In genomic region chr20:4443016-4443415, GRCh38 we compare ENCODE assay signal across 21 cellular contexts.
"Had no signal": no experiment of that assay in that cellular context is flagged by ENCODE, and none has a peak within 500 bp of the region (broad histone marks: within the 10 kb centered on the region; RNA-seq: fewer than 3 reads in every experiment).

No MANE protein-coding gene starts in this region.

- H3K27ac Mint-ChIP-seq: activated B cell treated with CpG ODN at 0.5 μM for 24 hours; activated naive CD8-positive, alpha-beta T cell treated with anti-CD3 and anti-CD28 coated beads, Interleukin-2, amount 10 ng/mL, durations not matched to agents 7 days and 5 days; nephron progenitor cell; T-helper 1 cell treated with Interleukin-12 subunit alpha and Interleukin-12 subunit beta and Interleukin-4 antibody, amounts not matched to agents 30 μg/mL and 1 μg/mL, for 36 hours had no signal

- H3K4me1 ChIP-seq: breast epithelium, gastroesophageal sphincter, heart right ventricle, transverse colon had no signal

- H3K9me3 Mint-ChIP-seq: activated B cell treated with CpG ODN at 0.5 μM for 24 hours; activated naive CD8-positive, alpha-beta T cell treated with anti-CD3 and anti-CD28 coated beads, Interleukin-2, amount 10 ng/mL, durations not matched to agents 7 days and 5 days; T-helper 1 cell treated with Interleukin-12 subunit alpha and Interleukin-12 subunit beta and Interleukin-4 antibody, amounts not matched to agents 30 μg/mL and 1 μg/mL, for 36 hours had no signal

- DNase-seq: activated B cell treated with CpG ODN at 0.5 μM for 24 hours; activated CD4-positive, alpha-beta T cell treated with anti-CD3 and anti-CD28 coated beads for 48 hours; activated naive CD4-positive, alpha-beta T cell; activated naive CD8-positive, alpha-beta T cell treated with anti-CD3 and anti-CD28 coated beads, Interleukin-2, amount 10 ng/mL, durations not matched to agents 7 days and 5 days; anterior cingulate cortex; erythroblast; heart right ventricle; left ventricle myocardium superior; mesendoderm; nephron progenitor cell; occipital lobe; right cardiac atrium; small intestine; stimulated activated CD4-positive, alpha-beta T cell treated with anti-CD3 and anti-CD28 coated beads, Interleukin-4, amount 100 ng/mL, for 24 hours; stimulated activated naive CD4-positive, alpha-beta T cell; substantia nigra; transverse colon had no signal

- H3K4me3 ChIP-seq: breast epithelium, gastroesophageal sphincter, heart right ventricle, transverse colon, vagina had no signal

- H3K27ac ChIP-seq: breast epithelium, gastroesophageal sphincter, heart right ventricle, transverse colon, vagina had no signal

- H3K27me3 ChIP-seq: breast epithelium, gastroesophageal sphincter, transverse colon, vagina had no signal

- H3K9me3 ChIP-seq: breast epithelium, gastroesophageal sphincter, heart right ventricle, transverse colon, vagina had no signal

- ATAC-seq: gastroesophageal sphincter, heart right ventricle, left ventricle myocardium superior, right cardiac atrium had no signal

- H3K4me1 Mint-ChIP-seq: activated B cell treated with CpG ODN at 0.5 μM for 24 hours; activated naive CD8-positive, alpha-beta T cell treated with anti-CD3 and anti-CD28 coated beads, Interleukin-2, amount 10 ng/mL, durations not matched to agents 7 days and 5 days had no signal

- H3K4me3 Mint-ChIP-seq: activated B cell treated with CpG ODN at 0.5 μM for 24 hours; activated naive CD8-positive, alpha-beta T cell treated with anti-CD3 and anti-CD28 coated beads, Interleukin-2, amount 10 ng/mL, durations not matched to agents 7 days and 5 days; nephron progenitor cell; T-helper 1 cell treated with Interleukin-12 subunit alpha and Interleukin-12 subunit beta and Interleukin-4 antibody, amounts not matched to agents 30 μg/mL and 1 μg/mL, for 36 hours had no signal

- H3K36me3 ChIP-seq: breast epithelium, gastroesophageal sphincter, heart right ventricle, transverse colon, vagina had no signal

- H3K36me3 Mint-ChIP-seq: activated naive CD8-positive, alpha-beta T cell treated with anti-CD3 and anti-CD28 coated beads, Interleukin-2, amount 10 ng/mL, durations not matched to agents 7 days and 5 days had no signal
